17 cellular contexts compared by ENCODE assay signal in genomic region chr3:112628038-112628437, GRCh38. TPM values are rescaled to one million over a fixed set of nuclear protein-coding genes. Genes with fewer than 3 reads are reported as not detected.
A peak's percentile ranks its signal among the peaks of the same experiment; 100 is the strongest.
DNase-seq lines count a peak whose midpoint lies in the region; ATAC-seq and TF ChIP-seq lines count a peak whose summit lies in the region.
"Had no signal": no experiment of that assay in that cellular context is flagged by ENCODE, and none has a peak within 500 bp of the region (broad histone marks: within the 10 kb centered on the region; RNA-seq: fewer than 3 reads in every experiment).

No MANE protein-coding gene starts in this region.

- no peaks in the 10 kb centered on the region for H3K27me3 ChIP-seq in thoracic aorta (replicated peaks; ENCODE audit: insufficient read depth)
- H3K27me3 ChIP-seq: BLaER1 had no signal

- DNase-seq in DMS53 treated with DMSO at 0.1 percent for 48 hours (lab: John Stamatoyannopoulos, UW; ENCODE audit: unreplicated experiment) (peak; percentile 83), NCI-H2081 treated with DMSO at 0.1 percent for 48 hours (lab: John Stamatoyannopoulos, UW) (peak; percentile 34), coronary artery (ENCODE audit: low spot score) (no peak), thoracic aorta (ENCODE audit: low spot score) (no peak), iPS-NIHi11 (ENCODE audit: low spot score) (no peak), T1000 (lab: John Stamatoyannopoulos, UW) (no peak)
- DNase-seq: activated CD4-positive, alpha-beta T cell treated with anti-CD3 and anti-CD28 coated beads for 36 hours; activated naive CD8-positive, alpha-beta T cell treated with anti-CD3 and anti-CD28 coated beads, Interleukin-2, amount 10 ng/mL, durations not matched to agents 7 days and 5 days; activated T-cell treated with anti-CD3 and anti-CD28 coated beads for 4 hours; central memory CD4-positive, alpha-beta T cell; endodermal cell; mammary epithelial cell; NK-92 treated with Interleukin-12 subunit alpha and Interleukin-12 subunit beta, amount 100 ng/mL, for 24 hours had no signal

- H3K27ac ChIP-seq in coronary artery (peak overlapping the region; percentile 0 to 37), thoracic aorta (peak overlapping the region; percentile 15 to 46)
- H3K27ac ChIP-seq: BLaER1 had no signal

- no peaks in the 10 kb centered on the region for H3K9me3 ChIP-seq in thoracic aorta
- H3K9me3 ChIP-seq: BLaER1 had no signal

- TF ChIP-seq CTCF in coronary artery (IDR thresholded peaks at IDR 0.05) (no peak), thoracic aorta (IDR thresholded peaks at IDR 0.05) (no peak)

- H3K4me3 ChIP-seq in coronary artery (no peak overlapping the region), thoracic aorta (no peak overlapping the region)
- H3K4me3 ChIP-seq: BLaER1 had no signal

- H3K36me3 ChIP-seq in thoracic aorta = no peaks in the 10 kb centered on the region
- H3K36me3 ChIP-seq: BLaER1 had no signal

- peaks cover 12 to 30% of the 10 kb centered on the region in 2 donors for H3K4me1 ChIP-seq in thoracic aorta (ENCODE audit: control insufficient read depth in 1 of 2, low read depth in 2 of 2)
- H3K4me1 ChIP-seq: BLaER1 had no signal

- ATAC-seq in thoracic aorta (ENCODE audit: insufficient number of reproducible peaks, low FRiP score, low read depth) (no peak), esophagus mucosa (no peak)
- ATAC-seq: activated CD4-positive, alpha-beta T cell treated with anti-CD3 and anti-CD28 coated beads for 36 hours; HCT116 had no signal

RNA-seq across cellular contexts. Expression of gene CCDC80, which starts 12.9 kb away (rescaled TPM):
- 100 to 1,000 TPM in 1 of 2 donors, 10 to 100 TPM in 1; 90.8 to 350 TPM for total RNA-seq in thoracic aorta
- total RNA-seq in esophagus mucosa = 13.2 TPM
- total RNA-seq: activated CD4-positive, alpha-beta T cell treated with anti-CD3 and anti-CD28 coated beads for 36 hours; activated naive CD8-positive, alpha-beta T cell treated with anti-CD3 and anti-CD28 coated beads, Interleukin-2, amount 10 ng/mL, durations not matched to agents 7 days and 5 days; T-helper 2 cell treated with Interferon-gamma antibody and Interleukin-4, amounts not matched to agents 100 ng/mL and 5 ng/mL, for 36 hours had no signal

Comparison
In these comparisons a context has a peak if more than half of its experiments do, and no peak if none do; other contexts are left out.
1. DNase-seq: peak in DMS53 treated with DMSO at 0.1 percent for 48 hours (single experiment) and NCI-H2081 treated with DMSO at 0.1 percent for 48 hours (single experiment); none in coronary artery (single experiment), thoracic aorta (single experiment), iPS-NIHi11 (single experiment) and T1000 (single experiment).